ENCODE assay signal across 10 cellular contexts in genomic region chr6:3841711-3842565, GRCh38. TPM values are rescaled to one million over a fixed set of nuclear protein-coding genes. Genes with fewer than 3 reads are reported as not detected.
DNase-seq lines count a peak whose midpoint lies in the region; ATAC-seq and TF ChIP-seq lines count a peak whose summit lies in the region.
"Had no signal": no experiment of that assay in that cellular context is flagged by ENCODE, and none has a peak within 500 bp of the region (broad histone marks: within the 10 kb centered on the region; RNA-seq: fewer than 3 reads in every experiment).

No MANE protein-coding gene starts in this region.

- no peak overlapping the region for H3K4me3 ChIP-seq in SJCRH30

- no peaks in the 10 kb centered on the region for H3K36me3 ChIP-seq in SJCRH30

- DNase-seq in AG20443 (ENCODE audit: low spot score): peak; percentile 87
- DNase-seq in SJCRH30: peak; percentile 9 to 27
- peak; percentile 44 for DNase-seq in fibroblast of peridontal ligament (ENCODE audit: extremely low read depth)
- peak; percentile 75 for DNase-seq in osteocyte (ENCODE audit: extremely low spot score, unreplicated experiment)
- no peak for DNase-seq in NCI-H1092 treated with DMSO at 0.1 percent for 48 hours (lab: John Stamatoyannopoulos, UW)
- DNase-seq in NCI-H524 treated with DMSO at 0.1 percent for 48 hours (lab: John Stamatoyannopoulos, UW): no peak
- DNase-seq: NCI-H2081 had no signal

- H3K27ac Mint-ChIP-seq in osteocyte (ENCODE audit: unreplicated experiment): peak overlapping the region; percentile 91
- H3K27ac Mint-ChIP-seq: activated T-helper 2 cell treated with anti-CD3 and anti-CD28 coated beads, Interferon-gamma antibody, Interleukin-2, Interleukin-4, amounts not matched to agents 10 μg/mL and 5 μg/mL and 100 μg/mL, durations not matched to agents 14 hours and 24 hours and 36 hours had no signal

- H3K4me1 ChIP-seq in SJCRH30: peaks cover 36% of the 10 kb centered on the region

- H3K36me3 Mint-ChIP-seq in osteocyte (ENCODE audit: unreplicated experiment): no peaks in the 10 kb centered on the region

- H3K27me3 ChIP-seq in SJCRH30: no peaks in the 10 kb centered on the region

- no peaks in the 10 kb centered on the region for H3K27me3 Mint-ChIP-seq in osteocyte (ENCODE audit: unreplicated experiment)

- H3K27ac ChIP-seq in SJCRH30: no peak overlapping the region

- TF ChIP-seq CTCF in osteocyte (IDR thresholded peaks at IDR 0.05): no peak

- peak overlapping the region; percentile 19 for H3K4me3 Mint-ChIP-seq in osteocyte (ENCODE audit: unreplicated experiment)

- no peak for ATAC-seq in HG03196 (IDR thresholded peaks at IDR 0.05; ENCODE audit: unreplicated experiment)
- no peak for ATAC-seq in GM19328 (IDR thresholded peaks at IDR 0.05; ENCODE audit: unreplicated experiment)

- H3K4me1 Mint-ChIP-seq in osteocyte (ENCODE audit: unreplicated experiment): peaks cover 64% of the 10 kb centered on the region

- H3K9me3 Mint-ChIP-seq in osteocyte (ENCODE audit: unreplicated experiment): no peaks in the 10 kb centered on the region
- H3K9me3 Mint-ChIP-seq: activated T-helper 2 cell treated with anti-CD3 and anti-CD28 coated beads, Interferon-gamma antibody, Interleukin-2, Interleukin-4, amounts not matched to agents 10 μg/mL and 5 μg/mL and 100 μg/mL, durations not matched to agents 14 hours and 24 hours and 36 hours had no signal

- no peaks in the 10 kb centered on the region for H3K9me3 ChIP-seq in SJCRH30 (replicated peaks)

RNA-seq across cellular contexts. Expression of gene FAM50B, which starts 7.2 kb away (rescaled TPM):
- total RNA-seq in SJCRH30 (2014; rRNA removed; shearing (Covaris generic)): 1.1 and 1.4 TPM in 2 replicates
- total RNA-seq in osteocyte: 0.37 and 0.70 TPM in 2 replicates

Comparison
In these comparisons a context has a peak if more than half of its experiments do, and no peak if none do; other contexts are left out.
1. DNase-seq: peak in AG20443 (single experiment), SJCRH30 (2 of 2), fibroblast of peridontal ligament (single experiment) and osteocyte (single experiment); none in NCI-H1092 treated with DMSO at 0.1 percent for 48 hours (single experiment) and NCI-H524 treated with DMSO at 0.1 percent for 48 hours (single experiment).